8 cellular contexts compared by ENCODE assay signal in genomic region chr2:219388127-219388844, GRCh38. TPM values are rescaled to one million over a fixed set of nuclear protein-coding genes. Genes with fewer than 3 reads are reported as not detected.
A peak's percentile ranks its signal among the peaks of the same experiment; 100 is the strongest.
DNase-seq lines count a peak whose midpoint lies in the region; ATAC-seq lines count a peak whose summit lies in the region.

No MANE protein-coding gene starts in this region.

- DNase-seq in COR-L47 (lab: John Stamatoyannopoulos, UW) (peak; percentile 93), HT1080 (ENCODE audit: low read depth) (peak; percentile 82), NOMO-1 (lab: John Stamatoyannopoulos, UW; ENCODE audit: unreplicated experiment in 2 of 2) (peak; percentile 94 to 97), mesenteric fat pad (ENCODE audit: low spot score) (peak; percentile 99)
- peak; percentile 96 to 98 (median 97) for DNase-seq in activated CD8-positive, alpha-beta memory T cell treated with anti-CD3 and anti-CD28 coated beads for 48 hours (ENCODE audit: low read depth in 2 of 3, low spot score in 2 of 3)
- DNase-seq in effector memory CD8-positive, alpha-beta T cell: peak; percentile 99
- DNase-seq in stimulated activated CD8-positive, alpha-beta memory T cell treated with anti-CD3 and anti-CD28 coated beads, Interleukin-12 subunit alpha, Interleukin-12 subunit beta, amount 100 ng/mL, for 4 hours (ENCODE audit: low read depth): peak; percentile 99

- H3K9me3 Mint-ChIP-seq in effector memory CD8-positive, alpha-beta T cell: no peaks in the 10 kb centered on the region

- peaks cover 19% of the 10 kb centered on the region for H3K36me3 Mint-ChIP-seq in effector memory CD8-positive, alpha-beta T cell (ENCODE audit: insufficient read depth)

- peak overlapping the region; percentile 94 to 95 for H3K4me3 Mint-ChIP-seq in effector memory CD8-positive, alpha-beta T cell

- peaks cover 0 to 5% of the 10 kb centered on the region in 2 donors for H3K27me3 Mint-ChIP-seq in effector memory CD8-positive, alpha-beta T cell

- peak; percentile 82 for ATAC-seq in GM21381 (IDR thresholded peaks at IDR 0.05; ENCODE audit: unreplicated experiment)
- peak; percentile 76 for ATAC-seq in effector memory CD8-positive, alpha-beta T cell (replicated peaks)

- peaks cover 9 to 18% of the 10 kb centered on the region in 2 donors for H3K4me1 Mint-ChIP-seq in effector memory CD8-positive, alpha-beta T cell (ENCODE audit: low read depth in 2 of 2)

- peak overlapping the region; percentile 98 for H3K27ac Mint-ChIP-seq in effector memory CD8-positive, alpha-beta T cell

RNA-seq across cellular contexts. Expression of gene DNPEP, which starts 0.6 kb away (rescaled TPM):
- 77.0 and 94.9 TPM in 2 replicates for total RNA-seq in HT1080 (2014; rRNA removed; shearing (Covaris generic))
- polyA plus RNA-seq in HT1080 (2015; cell fraction: cytosol; rRNA removed): 47.9 and 51.9 TPM in 2 replicates
- 68.4 and 78.0 TPM in 2 replicates for polyA plus RNA-seq in HT1080 (2015; cell fraction: nucleus; rRNA removed)
- 78.6 TPM for total RNA-seq in mesenteric fat pad

RNA-seq across cellular contexts. Expression of gene DES, which starts 29.9 kb away (rescaled TPM):
- total RNA-seq in HT1080 (2014; rRNA removed; shearing (Covaris generic)): not detected in 2 replicates
- polyA plus RNA-seq in HT1080 (2015; cell fraction: cytosol; rRNA removed): 0.03 and 0.47 TPM in 2 replicates
- 0.10 TPM in 1 of 2 replicates, not detected in the other for polyA plus RNA-seq in HT1080 (2015; cell fraction: nucleus; rRNA removed)
- total RNA-seq in mesenteric fat pad: 62.5 TPM

RNA-seq across cellular contexts. Expression of gene SPEG, which starts 46.4 kb away (rescaled TPM):
- 20.6 and 23.0 TPM in 2 replicates for total RNA-seq in HT1080 (2014; rRNA removed; shearing (Covaris generic))
- 11.0 and 12.6 TPM in 2 replicates for polyA plus RNA-seq in HT1080 (2015; cell fraction: cytosol; rRNA removed)
- polyA plus RNA-seq in HT1080 (2015; cell fraction: nucleus; rRNA removed): 98.0 and 108 TPM in 2 replicates
- 4.7 TPM for total RNA-seq in mesenteric fat pad

RNA-seq across cellular contexts. Expression of gene RESP18, which starts 55.7 kb away (rescaled TPM):
- not detected in 2 replicates for total RNA-seq in HT1080 (2014; rRNA removed; shearing (Covaris generic))
- polyA plus RNA-seq in HT1080 (2015; cell fraction: cytosol; rRNA removed): not detected in 2 replicates
- polyA plus RNA-seq in HT1080 (2015; cell fraction: nucleus; rRNA removed): not detected in 2 replicates
- total RNA-seq in mesenteric fat pad: not detected

Comparison
In these comparisons a context has a peak if more than half of its experiments do, and no peak if none do; other contexts are left out.
1. Peak in every context shown above with its lines: DNase-seq and ATAC-seq.
2. RNA of gene DES, which starts 29.9 kb away (total RNA-seq): 62.5 TPM in mesenteric fat pad (single experiment); not detected in HT1080; every median in the first group is over 10 times any median in the second.